Comparison of ENCODE assay signal across 30 cellular contexts in the genomic region with DNA sequence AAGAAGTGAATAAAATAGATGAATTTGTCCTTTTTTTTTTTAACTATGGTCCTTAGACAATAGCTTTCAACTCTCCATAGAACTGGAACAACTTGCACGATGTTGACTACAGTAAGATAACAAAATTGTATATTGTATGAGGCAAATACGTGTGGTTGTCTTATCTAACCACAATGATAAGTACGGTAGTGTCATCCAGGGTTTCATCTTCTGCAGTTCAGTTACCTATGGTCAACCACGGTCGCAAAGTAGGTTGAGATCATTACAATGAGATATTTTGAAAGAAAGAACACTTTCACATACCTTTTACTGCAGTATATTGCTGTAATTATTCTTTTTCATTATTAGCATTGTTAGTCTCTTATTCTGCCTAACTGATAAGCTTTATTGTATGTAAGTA.
"Had no signal": no experiment of that assay in that cellular context is flagged by ENCODE, and none has a peak within 500 bp of the region (broad histone marks: within the 10 kb centered on the region; RNA-seq: fewer than 3 reads in every experiment).

No MANE protein-coding gene starts in this region.

- DNase-seq: activated CD4-positive, alpha-beta memory T cell treated with anti-CD3 and anti-CD28 coated beads for 36 hours; activated CD4-positive, alpha-beta T cell treated with anti-CD3 and anti-CD28 coated beads for 4 hours; activated CD4-positive, alpha-beta T cell treated with anti-CD3 and anti-CD28 coated beads, Interleukin-2, amount 50 U/mL, for 1 hour; activated effector memory CD4-positive, alpha-beta T cell treated with Interleukin-2 at 50 U/mL for 16 hours; activated naive CD4-positive, alpha-beta T cell; activated naive CD8-positive, alpha-beta T cell treated with anti-CD3 and anti-CD28 coated beads, Interleukin-2, amount 10 ng/mL, durations not matched to agents 7 days and 5 days; activated T-cell treated with anti-CD3 and anti-CD28 coated beads, Interleukin-2, amount 50 U/mL, for 1 hour; body of pancreas; IMR-90; NCI-H1105; NCI-H1436; NCI-H1694; NCI-H1930; NCI-H2081 treated with DMSO at 0.1 percent for 48 hours; NCI-H226; NCI-H446 treated with DMSO at 0.1 percent for 48 hours; NCI-H524; NCI-H69; NCI-H82; PC-3; Peyer's patch; SHP77 treated with DMSO at 0.1 percent for 48 hours; SK-N-SH; T-helper 9 cell had no signal

- H3K36me3 ChIP-seq: breast epithelium, Peyer's patch, SJSA1 had no signal

- H3K36me3 Mint-ChIP-seq: activated CD4-positive, alpha-beta memory T cell treated with anti-CD3 and anti-CD28 coated beads for 36 hours; activated naive CD4-positive, alpha-beta T cell treated with anti-CD3 and anti-CD28 coated beads, Interleukin-2, amount 50 U/mL, for 24 hours; activated naive CD8-positive, alpha-beta T cell treated with anti-CD3 and anti-CD28 coated beads, Interleukin-2, amount 10 ng/mL, durations not matched to agents 7 days and 5 days had no signal

- H3K4me1 ChIP-seq: breast epithelium, Peyer's patch had no signal

- H3K27ac Mint-ChIP-seq: activated CD4-positive, alpha-beta memory T cell treated with anti-CD3 and anti-CD28 coated beads for 36 hours; activated naive CD4-positive, alpha-beta T cell treated with anti-CD3 and anti-CD28 coated beads, Interleukin-2, amount 50 U/mL, for 24 hours; activated naive CD8-positive, alpha-beta T cell treated with anti-CD3 and anti-CD28 coated beads, Interleukin-2, amount 10 ng/mL, durations not matched to agents 7 days and 5 days; activated T-helper 1 cell treated with anti-CD3 and anti-CD28 coated beads, Interleukin-12 subunit alpha, Interleukin-12 subunit beta, Interleukin-2, Interleukin-4 antibody, amounts not matched to agents 30 ng/mL and 10 ng/mL and 1 ng/mL, durations not matched to agents 14 hours and 24 hours and 36 hours; T-helper 1 cell treated with Interleukin-12 subunit alpha and Interleukin-12 subunit beta and Interleukin-4 antibody, amounts not matched to agents 30 μg/mL and 1 μg/mL, for 36 hours had no signal

- H3K4me3 Mint-ChIP-seq: activated CD4-positive, alpha-beta memory T cell treated with anti-CD3 and anti-CD28 coated beads for 36 hours; activated naive CD4-positive, alpha-beta T cell treated with anti-CD3 and anti-CD28 coated beads, Interleukin-2, amount 50 U/mL, for 24 hours; activated naive CD8-positive, alpha-beta T cell treated with anti-CD3 and anti-CD28 coated beads, Interleukin-2, amount 10 ng/mL, durations not matched to agents 7 days and 5 days; activated T-helper 1 cell treated with anti-CD3 and anti-CD28 coated beads, Interleukin-12 subunit alpha, Interleukin-12 subunit beta, Interleukin-2, Interleukin-4 antibody, amounts not matched to agents 30 ng/mL and 10 ng/mL and 1 ng/mL, durations not matched to agents 14 hours and 24 hours and 36 hours; T-helper 1 cell treated with Interleukin-12 subunit alpha and Interleukin-12 subunit beta and Interleukin-4 antibody, amounts not matched to agents 30 μg/mL and 1 μg/mL, for 36 hours had no signal

- H3K27me3 ChIP-seq: body of pancreas, breast epithelium, Peyer's patch, SJSA1 had no signal

- H3K27me3 Mint-ChIP-seq: activated naive CD4-positive, alpha-beta T cell treated with anti-CD3 and anti-CD28 coated beads, Interleukin-2, amount 50 U/mL, for 24 hours; activated naive CD8-positive, alpha-beta T cell treated with anti-CD3 and anti-CD28 coated beads, Interleukin-2, amount 10 ng/mL, durations not matched to agents 7 days and 5 days had no signal

- ATAC-seq: body of pancreas, K562, PC-3 had no signal

- H3K27ac ChIP-seq: body of pancreas, breast epithelium, Peyer's patch, SJSA1 had no signal

- H3K9ac ChIP-seq: SK-N-SH had no signal

- H3K9me3 ChIP-seq: body of pancreas, breast epithelium, Peyer's patch, SJSA1, SK-N-SH had no signal

- H3K4me3 ChIP-seq: body of pancreas, breast epithelium, K562, Peyer's patch, SJSA1 had no signal

- H3K4me2 ChIP-seq: SK-N-SH had no signal

- H3K9me3 Mint-ChIP-seq: activated CD4-positive, alpha-beta memory T cell treated with anti-CD3 and anti-CD28 coated beads for 36 hours; activated naive CD4-positive, alpha-beta T cell treated with anti-CD3 and anti-CD28 coated beads, Interleukin-2, amount 50 U/mL, for 24 hours; activated T-helper 1 cell treated with anti-CD3 and anti-CD28 coated beads, Interleukin-12 subunit alpha, Interleukin-12 subunit beta, Interleukin-2, Interleukin-4 antibody, amounts not matched to agents 30 ng/mL and 10 ng/mL and 1 ng/mL, durations not matched to agents 14 hours and 24 hours and 36 hours; T-helper 1 cell treated with Interleukin-12 subunit alpha and Interleukin-12 subunit beta and Interleukin-4 antibody, amounts not matched to agents 30 μg/mL and 1 μg/mL, for 36 hours had no signal
